Comparison of ENCODE assay signal across 8 cellular contexts in the genomic region with DNA sequence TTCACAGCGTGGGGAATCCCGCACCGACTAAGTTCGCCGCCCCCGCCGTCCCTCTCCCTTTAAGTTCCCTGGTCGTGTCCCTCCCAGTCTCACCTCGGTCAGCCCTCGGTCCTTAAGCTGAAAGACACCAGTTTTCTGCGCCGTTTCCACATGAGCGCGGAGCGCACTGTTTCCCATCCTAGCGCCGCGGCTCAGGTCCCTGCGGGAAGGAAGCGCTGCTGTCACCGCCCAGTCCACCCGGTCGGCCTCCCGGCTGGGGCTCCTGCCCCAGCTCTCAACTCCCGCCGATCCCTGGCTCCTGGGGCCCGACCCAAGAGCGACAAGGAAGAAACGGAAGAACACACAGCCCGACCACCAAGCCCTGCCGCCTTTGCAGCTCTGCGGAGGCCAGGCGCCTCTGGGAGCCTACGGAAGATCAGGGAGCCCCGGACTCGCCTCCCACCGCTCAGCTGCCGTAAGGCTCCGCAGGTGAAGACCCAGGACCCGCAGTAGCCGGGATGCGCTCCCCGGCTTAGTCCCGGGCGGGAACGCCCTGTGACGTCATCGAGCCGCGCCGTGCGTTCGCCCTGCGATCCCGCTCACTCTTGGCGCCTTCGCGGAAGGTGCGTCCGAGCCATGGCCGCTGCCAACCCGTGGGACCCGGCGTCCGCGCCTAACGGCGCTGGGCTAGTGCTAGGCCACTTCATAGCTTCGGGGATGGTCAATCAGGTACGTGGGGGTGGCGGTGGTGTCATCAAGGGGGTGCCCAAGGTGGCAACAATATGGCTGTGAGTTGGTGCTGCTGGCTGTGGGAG. TPM values are rescaled to one million over a fixed set of nuclear protein-coding genes. Genes with fewer than 3 reads are reported as not detected.
DNase-seq lines count a peak whose midpoint lies in the region; ATAC-seq and TF ChIP-seq lines count a peak whose summit lies in the region.

HAUS2 (plus strand) TSS at position 581 of the 794 bp plus-strand sequence; CDS start at position 616, 35 bp downstream.
LRRC57 (minus strand) TSS at position 536 of the 794 bp plus-strand sequence; CDS start at position 177, 359 bp downstream.

- DNase-seq in AG09309 (ENCODE audit: low read depth) (peak; percentile 20), NCI-H510A (lab: John Stamatoyannopoulos, UW) (peak; percentile 68), coronary artery (ENCODE audit: low spot score) (peak; percentile 90), left colon (peak; percentile 88 to 94)
- peak; percentile 92 for DNase-seq in activated CD4-positive, alpha-beta T cell treated with anti-CD3 and anti-CD28 coated beads for 48 hours
- peak; percentile 76 to 85 for DNase-seq in stimulated activated CD4-positive, alpha-beta T cell treated with anti-CD3 and anti-CD28 coated beads, Interleukin-1b, Interleukin-23, amount 100 ng/mL, for 4 hours (ENCODE audit: low read depth in 2 of 2)

- intact Hi-C loops in left colon (cut with DNase I, micrococcal nuclease): loop anchor here in 1 of 2 donors (5.0 kb wide), 1 partner anchor 104 kb away; no protein-coding TSS in a partner anchor

- H3K4me3 ChIP-seq in AG09309 (ENCODE audit: control insufficient read depth, low read depth, low read length): peak within 1 kb of the TSS; percentile 85
- H3K4me3 ChIP-seq in coronary artery: peak within 1 kb of the TSS; percentile 82

- H3K27ac ChIP-seq in coronary artery: peak within 1 kb of the TSS; percentile 90 to 91

- no peak for TF ChIP-seq CTCF in AG09309 (IDR thresholded peaks at IDR 0.05; ENCODE audit: control insufficient read depth, insufficient read depth, low read depth, low read length, missing control alignments)
- TF ChIP-seq CTCF in coronary artery (IDR thresholded peaks at IDR 0.05): no peak

- ATAC-seq in GM19023 (IDR thresholded peaks at IDR 0.05; ENCODE audit: unreplicated experiment) (peak; percentile 84), HG03196 (IDR thresholded peaks at IDR 0.05; ENCODE audit: unreplicated experiment) (peak; percentile 81), left colon (peak; percentile 95)

RNA-seq across cellular contexts. Expression of gene HAUS2, which starts in this region (rescaled TPM):
- 10 to 100 TPM; 10.5 to 13.2 TPM for total RNA-seq in left colon

RNA-seq across cellular contexts. Expression of gene LRRC57, which starts in this region (rescaled TPM):
- 10 to 100 TPM; 27.4 to 32.2 TPM for total RNA-seq in left colon

Comparison
In these comparisons a context has a peak if more than half of its experiments do, and no peak if none do; other contexts are left out.
1. Peak in every context shown above with its lines: DNase-seq, ATAC-seq, H3K4me3 ChIP-seq and H3K27ac ChIP-seq.
2. DNase-seq: peak in every context shown above with its lines; median percentile 92 in activated CD4-positive, alpha-beta T cell treated with anti-CD3 and anti-CD28 coated beads for 48 hours; 91 in left colon; 90 in coronary artery; 80 in stimulated activated CD4-positive, alpha-beta T cell treated with anti-CD3 and anti-CD28 coated beads, Interleukin-1b, Interleukin-23, amount 100 ng/mL, for 4 hours; 68 in NCI-H510A; 20 in AG09309.